ENCODE assay signal across 14 cellular contexts in the genomic region with DNA sequence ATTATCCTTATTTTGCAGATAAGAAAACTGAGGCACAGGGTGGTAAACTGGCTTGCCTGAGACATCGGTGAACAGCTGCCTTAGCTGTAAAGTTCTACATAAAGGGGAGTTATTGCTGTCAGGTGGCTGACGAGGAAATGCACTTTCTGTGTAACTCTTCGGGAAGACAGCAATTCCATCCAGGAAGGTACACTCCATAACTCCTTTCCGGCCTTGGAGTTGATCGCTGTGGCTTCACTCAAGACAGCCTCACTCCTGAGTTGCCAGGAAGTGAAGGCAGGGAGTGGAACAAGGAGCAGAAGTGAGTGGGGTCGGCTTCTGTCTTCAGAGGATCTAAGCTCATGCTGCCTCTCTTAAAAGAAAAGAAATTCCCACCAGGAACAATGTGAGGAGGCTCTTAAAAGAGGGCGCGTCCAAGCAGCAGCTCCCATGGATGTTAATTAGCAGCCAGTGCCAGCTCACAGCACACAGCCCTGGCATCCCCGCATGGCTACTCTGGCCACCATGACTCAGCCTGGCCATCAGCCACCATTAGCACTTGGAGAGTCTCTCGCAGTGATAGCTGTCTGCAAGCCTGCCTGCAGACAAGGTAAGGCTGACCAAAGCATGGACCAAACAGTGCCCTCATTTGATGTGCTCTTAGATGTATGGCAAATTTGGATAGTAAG.
DNase-seq lines count a peak whose midpoint lies in the region; ATAC-seq and TF ChIP-seq lines count a peak whose summit lies in the region.
"Had no signal": no experiment of that assay in that cellular context is flagged by ENCODE, and none has a peak within 500 bp of the region (broad histone marks: within the 10 kb centered on the region; RNA-seq: fewer than 3 reads in every experiment).

No MANE protein-coding gene starts in this region.

- no TSS peak for BruUV-seq in PC-3 (replicated peaks; lab: Mats Ljungman, UMichigan)

- H3K27ac Mint-ChIP-seq in CD4-positive, alpha-beta T cell: no peak overlapping the region
- H3K27ac Mint-ChIP-seq: CD4-positive, CD25-positive, alpha-beta regulatory T cell; nephron had no signal

- H3K4me1 Mint-ChIP-seq in activated T-cell treated with anti-CD3 and anti-CD28 coated beads, Interleukin-2, amount 50 U/mL, for 4 hours (ENCODE audit: low read depth): no peaks in the 10 kb centered on the region
- no peaks in the 10 kb centered on the region for H3K4me1 Mint-ChIP-seq in CD4-positive, alpha-beta T cell (ENCODE audit: low read depth)
- H3K4me1 Mint-ChIP-seq: CD4-positive, CD25-positive, alpha-beta regulatory T cell had no signal

- H3K9me3 Mint-ChIP-seq in activated T-cell treated with anti-CD3 and anti-CD28 coated beads, Interleukin-2, amount 50 U/mL, for 4 hours: no peaks in the 10 kb centered on the region
- no peaks in the 10 kb centered on the region for H3K9me3 Mint-ChIP-seq in CD4-positive, alpha-beta T cell
- H3K9me3 Mint-ChIP-seq: nephron had no signal

- H3K4me1 ChIP-seq in PC-3 (ENCODE audit: insufficient read depth, low read length): peaks cover 18% of the 10 kb centered on the region

- no peaks in the 10 kb centered on the region for H4K20me1 ChIP-seq in PC-3 (ENCODE audit: low read length)

- peak; percentile 94 for ATAC-seq in PC-3
- ATAC-seq in activated T-cell treated with anti-CD3 and anti-CD28 coated beads, Interleukin-2, amount 50 U/mL, for 4 hours: no peak
- ATAC-seq in CD4-positive, alpha-beta T cell (ENCODE audit: poor library complexity): no peak
- ATAC-seq in GM21390 (IDR thresholded peaks at IDR 0.05; ENCODE audit: unreplicated experiment): no peak

- CTCF ChIA-PET in PC-3 (lab: Charles Lee): no interaction called here
- CTCF ChIA-PET in CD4-positive, alpha-beta T cell (lab: Charles Lee): no interaction called here

- no peaks in the 10 kb centered on the region for H3K36me3 Mint-ChIP-seq in activated T-cell treated with anti-CD3 and anti-CD28 coated beads, Interleukin-2, amount 50 U/mL, for 4 hours (ENCODE audit: insufficient read depth)
- H3K36me3 Mint-ChIP-seq in CD4-positive, alpha-beta T cell (ENCODE audit: low read depth): no peaks in the 10 kb centered on the region
- H3K36me3 Mint-ChIP-seq: CD4-positive, CD25-positive, alpha-beta regulatory T cell had no signal

- no peaks in the 10 kb centered on the region for H3K79me2 ChIP-seq in PC-3 (ENCODE audit: low read length)

- H3K4me3 ChIP-seq in PC-3 (ENCODE audit: low read length) (no peak overlapping the region), epithelial cell of esophagus (ENCODE audit: low read length) (no peak overlapping the region)

- peaks cover 8% of the 10 kb centered on the region; the same call in 1 of the 2 replicates for H3K36me3 ChIP-seq in PC-3 (ENCODE audit: low read depth, low read length)

- DNase-seq in AG20443 (ENCODE audit: low spot score): peak; percentile 87
- DNase-seq in PC-3: peak; percentile 69
- DNase-seq in epithelial cell of esophagus (ENCODE audit: low read depth): peak; percentile 21
- DNase-seq in myocyte (ENCODE audit: low read depth): peak; percentile 93
- no peak for DNase-seq in activated gamma-delta T cell (lab: John Stamatoyannopoulos, UW)
- no peak for DNase-seq in activated T-cell treated with anti-CD3 and anti-CD28 coated beads, Interleukin-2, amount 50 U/mL, for 4 hours
- no peak for DNase-seq in CD4-positive, alpha-beta T cell
- DNase-seq: activated CD8-positive, alpha-beta memory T cell treated with anti-CD3 and anti-CD28 coated beads, Interleukin-2, amount 50 U/mL, for 48 hours; CD4-positive, CD25-positive, alpha-beta regulatory T cell; MV-4-11; SIG-M5 had no signal

- H3K27me3 ChIP-seq in PC-3 (ENCODE audit: low read length): no peaks in the 10 kb centered on the region
- peaks cover 4% of the 10 kb centered on the region for H3K27me3 ChIP-seq in CD4-positive, alpha-beta T cell (ENCODE audit: control insufficient read depth, insufficient read depth, low read length)

- H3K4me2 ChIP-seq in PC-3 (ENCODE audit: low read length): no peak overlapping the region

- no peak overlapping the region for H3K27ac ChIP-seq in PC-3 (ENCODE audit: low read length)
- no peak overlapping the region for H3K27ac ChIP-seq in CD4-positive, alpha-beta T cell (ENCODE audit: low read depth, low read length)
- H3K27ac ChIP-seq: epithelial cell of prostate had no signal

- no peaks in the 10 kb centered on the region for H3K9me3 ChIP-seq in PC-3 (ENCODE audit: low read length)
- no peaks in the 10 kb centered on the region for H3K9me3 ChIP-seq in CD4-positive, alpha-beta T cell (ENCODE audit: control insufficient read depth, low read length)

- intact Hi-C loops in PC-3 (cut with micrococcal nuclease): no loop called here
- intact Hi-C loops in CD4-positive, alpha-beta T cell (cut with DNase I, micrococcal nuclease): no loop called here

- peaks cover 32% of the 10 kb centered on the region for H3K27me3 Mint-ChIP-seq in activated T-cell treated with anti-CD3 and anti-CD28 coated beads, Interleukin-2, amount 50 U/mL, for 4 hours (ENCODE audit: low read depth)
- peaks cover 59% of the 10 kb centered on the region for H3K27me3 Mint-ChIP-seq in CD4-positive, alpha-beta T cell

- H3K9ac ChIP-seq in PC-3 (ENCODE audit: low read length): no peak overlapping the region

- no peaks in the 10 kb centered on the region for H3F3A ChIP-seq in PC-3 (ENCODE audit: low read length, unreplicated experiment)

- H2AFZ ChIP-seq in PC-3 (ENCODE audit: low read length): peak overlapping the region; percentile 24; the same call in 1 of the 2 replicates

- POLR2A ChIA-PET in PC-3 (lab: Charles Lee; ENCODE audit: unreplicated experiment): interaction anchor here (0.6 to 1.0 kb wide), 3 partner anchors 48 to 623 kb away, joined by 3 to 4 read pairs (median 3); no protein-coding TSS in a partner anchor
- POLR2A ChIA-PET in CD4-positive, alpha-beta T cell (lab: Charles Lee): no interaction called here

- H3K9me2 ChIP-seq in PC-3 (replicated peaks; ENCODE audit: low read length): no peaks in the 10 kb centered on the region

- no peak overlapping the region for H3K4me3 Mint-ChIP-seq in activated T-cell treated with anti-CD3 and anti-CD28 coated beads, Interleukin-2, amount 50 U/mL, for 4 hours
- H3K4me3 Mint-ChIP-seq in CD4-positive, alpha-beta T cell: no peak overlapping the region
- H3K4me3 Mint-ChIP-seq: CD4-positive, CD25-positive, alpha-beta regulatory T cell; nephron had no signal

- TF ChIP-seq CTCF in PC-3 (conservative IDR thresholded peaks at IDR 0.05; ENCODE audit: low read depth, low read length) (no peak), epithelial cell of esophagus (IDR thresholded peaks at IDR 0.05; ENCODE audit: insufficient read depth, low read depth, low read length, missing control alignments) (no peak)
- no peak for TF ChIP-seq CTCF in CD4-positive, alpha-beta T cell (IDR thresholded peaks at IDR 0.05)

Comparison
In these comparisons a context has a peak if more than half of its experiments do, and no peak if none do; other contexts are left out.
1. DNase-seq: peak in AG20443 (single experiment), PC-3 (single experiment), epithelial cell of esophagus (single experiment) and myocyte (single experiment); none in activated gamma-delta T cell (single experiment), activated T-cell treated with anti-CD3 and anti-CD28 coated beads, Interleukin-2, amount 50 U/mL, for 4 hours (single experiment) and CD4-positive, alpha-beta T cell (0 of 10).